In the genomic region with DNA sequence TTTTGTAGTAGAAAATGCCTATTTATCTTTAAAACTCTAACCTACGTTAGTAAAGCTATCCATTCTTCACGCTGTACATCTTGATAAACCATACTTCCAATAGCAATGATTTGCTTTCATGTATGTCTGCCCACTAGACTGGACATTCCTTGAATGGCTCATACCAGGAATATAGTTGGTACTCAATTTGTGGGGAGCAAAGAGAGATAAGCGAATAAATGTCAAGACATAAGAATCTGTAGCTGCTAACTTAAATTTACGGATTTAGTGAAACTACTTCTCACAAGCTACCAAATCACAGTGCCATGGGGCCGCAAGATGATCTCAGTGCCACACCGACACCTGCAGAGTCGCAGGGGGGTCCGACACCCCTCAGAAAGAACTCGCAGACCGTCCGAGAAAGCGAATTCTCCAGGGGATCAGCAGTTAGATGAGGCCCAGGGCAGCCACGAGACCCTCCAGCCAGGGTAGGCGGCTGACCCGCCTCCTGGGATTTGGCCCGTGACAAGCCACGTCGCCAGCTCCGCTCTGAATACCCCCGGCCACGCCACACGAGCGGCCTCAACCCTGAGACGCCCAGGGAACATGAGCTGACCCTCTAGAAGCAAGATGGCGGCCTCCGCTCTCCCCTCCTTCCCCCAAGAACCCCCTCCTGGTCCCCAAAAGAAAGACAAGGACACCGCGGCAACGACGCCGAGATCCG, we compare ENCODE assay signal across 8 cellular contexts. TPM values are rescaled to one million over a fixed set of nuclear protein-coding genes. Genes with fewer than 3 reads are reported as not detected.
DNase-seq lines count a peak whose midpoint lies in the region; ATAC-seq, FAIRE-seq and TF ChIP-seq lines count a peak whose summit lies in the region.

No MANE protein-coding gene starts in this region.

- peak overlapping the region; percentile 86 for H3K9ac ChIP-seq in GM12878 (ENCODE audit: control insufficient read depth, insufficient read depth, low read length)

- H3K4me2 ChIP-seq in GM12878 (ENCODE audit: control insufficient read depth, insufficient read depth) = peak overlapping the region; percentile 96

- H3K4me3 ChIP-seq in GM12878 = peak overlapping the region; percentile 88
- H3K4me3 ChIP-seq in thoracic aorta = peak overlapping the region; percentile 92

- in situ Hi-C loops in GM12878 (cut with MboI) = no loop called here

- CTCF ChIA-PET in activated naive CD4-positive, alpha-beta T cell treated with anti-CD3 and anti-CD28 coated beads, Interleukin-2, amount 10 ng/mL, durations not matched to agents 7 days and 5 days (lab: Charles Lee) = interaction anchor here (0.7 to 5.4 kb wide), 5 partner anchors 28 to 124 kb away, joined by 3 to 47 read pairs (median 3); no protein-coding TSS in a partner anchor
- CTCF ChIA-PET in GM12878 (lab: Yijun Ruan, JAX) = interaction anchor here (0.8 to 5.0 kb wide), 11 partner anchors 9 to 124 kb away, joined by 3 to 42 read pairs (median 8); no protein-coding TSS in a partner anchor

- TF ChIP-seq POLR2A in GM12878 (IDR thresholded peaks at IDR 0.05; ENCODE audit: low read depth, low read length) = no peak

- no peaks in the 10 kb centered on the region for H3K36me3 ChIP-seq in GM12878 (ENCODE audit: control insufficient read depth in 2 of 2, insufficient read depth in 2 of 2, low read length in 1 of 2)
- H3K36me3 ChIP-seq in thoracic aorta = no peaks in the 10 kb centered on the region

- intact Hi-C loops in GM12878 (cut with micrococcal nuclease; ENCODE audit: unreplicated experiment) = loop anchor here (1.0 to 2.0 kb wide), 2 partner anchors 42 to 111 kb away; no protein-coding TSS in a partner anchor

- H3K4me3 Mint-ChIP-seq in activated naive CD4-positive, alpha-beta T cell treated with anti-CD3 and anti-CD28 coated beads, Interleukin-2, amount 10 ng/mL, durations not matched to agents 7 days and 5 days = peak overlapping the region; percentile 88

- TSS peak; percentile 90 for BruUV-seq in GM12878 (replicated peaks; lab: Mats Ljungman, UMichigan)

- H3K27me3 Mint-ChIP-seq in activated naive CD4-positive, alpha-beta T cell treated with anti-CD3 and anti-CD28 coated beads, Interleukin-2, amount 10 ng/mL, durations not matched to agents 7 days and 5 days = no peaks in the 10 kb centered on the region

- peaks cover 56% of the 10 kb centered on the region for H3K79me2 ChIP-seq in GM12878 (ENCODE audit: control insufficient read depth, insufficient read depth, low read length)

- no peak for FAIRE-seq in GM12878 (lab: Jason Lieb, UNC)

- 0% methylated on average over 32 of the region's 32 CpGs for WGBS in GM12878 (ENCODE audit: insufficient coverage, insufficient replicate concordance, low lambda C conversion rate, missing lambda C conversion rate)

- no peak for TF ChIP-seq EP300 in GM12878 (IDR thresholded peaks at IDR 0.05; ENCODE audit: borderline replicate concordance in 1 of 2, control insufficient read depth in 1 of 2, low read depth in 2 of 2, low read length in 2 of 2)

- ATAC-seq in GM12878 (peak; percentile 45), thoracic aorta (ENCODE audit: insufficient number of reproducible peaks, low FRiP score, low read depth) (peak; percentile 2), HG02623 (IDR thresholded peaks at IDR 0.05; ENCODE audit: unreplicated experiment) (no peak)

- H4K20me1 ChIP-seq in GM12878 (ENCODE audit: control insufficient read depth, insufficient read depth) = no peaks in the 10 kb centered on the region

- POLR2A ChIA-PET in GM12878 (lab: Charles Lee) = interaction anchor here (0.6 to 5.0 kb wide), 11 partner anchors 11 to 123 kb away, joined by 3 to 64 read pairs (median 5); no protein-coding TSS in a partner anchor

- H3K27ac Mint-ChIP-seq in activated naive CD4-positive, alpha-beta T cell treated with anti-CD3 and anti-CD28 coated beads, Interleukin-2, amount 10 ng/mL, durations not matched to agents 7 days and 5 days = peak overlapping the region; percentile 90

- H3K9me3 ChIP-seq in GM12878 (replicated peaks; ENCODE audit: control insufficient read depth, insufficient read depth, low read length) (no peaks in the 10 kb centered on the region), thoracic aorta (no peaks in the 10 kb centered on the region)

- no peak for DNase-seq in activated naive CD4-positive, alpha-beta T cell treated with anti-CD3 and anti-CD28 coated beads, Interleukin-2, amount 10 ng/mL, durations not matched to agents 7 days and 5 days
- no peak for DNase-seq in activated naive CD4-positive, alpha-beta T cell treated with Interleukin-2 at 50 U/mL for 16 hours
- DNase-seq in HT1080 (ENCODE audit: low read depth) (peak; percentile 7), GM12878 (ENCODE audit: low read depth, low spot score) (no peak), thoracic aorta (ENCODE audit: low spot score) (no peak)
- no peak for DNase-seq in activated CD8-positive, alpha-beta memory T cell treated with anti-CD3 and anti-CD28 coated beads, Interleukin-2, amount 50 U/mL, for 4 hours

- peaks cover 23% of the 10 kb centered on the region for H3K36me3 Mint-ChIP-seq in activated naive CD4-positive, alpha-beta T cell treated with anti-CD3 and anti-CD28 coated beads, Interleukin-2, amount 10 ng/mL, durations not matched to agents 7 days and 5 days

- H3K27me3 ChIP-seq in GM12878 (replicated peaks in 1 of 2; ENCODE audit: control insufficient read depth in 2 of 2, insufficient read depth in 2 of 2, low read length in 1 of 2) = no peaks in the 10 kb centered on the region
- no peaks in the 10 kb centered on the region for H3K27me3 ChIP-seq in layer of hippocampus (ENCODE audit: control insufficient read depth, insufficient read depth, low read length)
- no peaks in the 10 kb centered on the region for H3K27me3 ChIP-seq in thoracic aorta (replicated peaks; ENCODE audit: insufficient read depth)

- RAD21 ChIA-PET in GM12878 (lab: Charles Lee; ENCODE audit: unreplicated experiment) = interaction anchor here (0.9 to 6.4 kb wide), 11 partner anchors 25 to 125 kb away, joined by 3 to 75 read pairs (median 4); no protein-coding TSS in a partner anchor

- no peaks in the 10 kb centered on the region for H3K9me3 Mint-ChIP-seq in activated naive CD4-positive, alpha-beta T cell treated with anti-CD3 and anti-CD28 coated beads, Interleukin-2, amount 10 ng/mL, durations not matched to agents 7 days and 5 days

- H2AFZ ChIP-seq in GM12878 (ENCODE audit: control insufficient read depth, low read depth, low read length) = peak overlapping the region; percentile 58

- peaks cover 49% of the 10 kb centered on the region for H3K4me1 Mint-ChIP-seq in activated naive CD4-positive, alpha-beta T cell treated with anti-CD3 and anti-CD28 coated beads, Interleukin-2, amount 10 ng/mL, durations not matched to agents 7 days and 5 days

- SMC1A ChIA-PET in GM12878 (lab: Charles Lee; ENCODE audit: uncharacterized antibody, unreplicated experiment) = interaction anchor here (0.6 to 6.9 kb wide), 22 partner anchors 8 to 126 kb away, joined by 3 to 82 read pairs (median 4); a partner anchor contains a TSS

- no peak for TF ChIP-seq RAD21 in GM12878 (IDR thresholded peaks at IDR 0.05; ENCODE audit: insufficient read depth, low read depth, low read length)

- peaks cover 11% of the 10 kb centered on the region for H3K4me1 ChIP-seq in GM12878 (ENCODE audit: control insufficient read depth, insufficient read depth, low read length)
- H3K4me1 ChIP-seq in thoracic aorta (ENCODE audit: control insufficient read depth in 1 of 2, low read depth in 2 of 2) = peaks cover 10 to 39% of the 10 kb centered on the region in 2 donors

- peak overlapping the region; percentile 89 for H3K27ac ChIP-seq in GM12878 (ENCODE audit: control insufficient read depth, insufficient read depth)
- H3K27ac ChIP-seq in layer of hippocampus (ENCODE audit: low read depth, low read length) = peak overlapping the region; percentile 85
- peak overlapping the region; percentile 83 to 85 for H3K27ac ChIP-seq in thoracic aorta

- TF ChIP-seq CTCF in GM12878 (IDR thresholded peaks at IDR 0.05 in 2 of 3, conservative IDR thresholded peaks at IDR 0.05 in 1 of 3; ENCODE audit: control insufficient read depth in 2 of 3, extremely low read depth in 1 of 3, insufficient read depth in 1 of 3, low read depth in 3 of 3, low read length in 3 of 3) (no peak), thoracic aorta (IDR thresholded peaks at IDR 0.05) (no peak)

RNA-seq across cellular contexts. Expression of a gene that starts 0.6 kb away (rescaled TPM):
- 16.1 and 19.2 TPM in 2 replicates for total RNA-seq in HT1080 (2014; rRNA removed; shearing (Covaris generic))
- 41.2 and 48.5 TPM in 2 replicates for polyA plus RNA-seq in HT1080 (2015; cell fraction: cytosol; rRNA removed)
- 24.8 and 25.5 TPM in 2 replicates for polyA plus RNA-seq in HT1080 (2015; cell fraction: nucleus; rRNA removed)
- total RNA-seq in GM12878 (2013; cell fraction: nucleolus; rRNA removed) = 14.2 and 15.5 TPM in 2 replicates
- total RNA-seq in GM12878 (2014; rRNA removed) (7.5 and 8.7 TPM in 2 replicates), GM12878 (2014; rRNA removed; fragmentation: Illumina TruSeq; extraction: Trizol) (23.5 and 26.3 TPM in 2 replicates), GM12878 (2021) (22.7 and 27.8 TPM in 2 replicates), thoracic aorta (1 to 10 TPM; 7.3 to 9.8 TPM)
- polyA plus RNA-seq in GM12878 (2011; ENCODE audit: low read depth) = 11.7 TPM
- polyA plus RNA-seq in GM12878 (2011; rRNA removed) (34.6 and 40.7 TPM in 2 replicates), GM12878 (2014; fragmentation: Illumina TruSeq; extraction: Trizol) (29.9 and 38.2 TPM in 2 replicates), GM12878 (2014; fragmentation: Nextera tagmentation; extraction: Ambion mirVana) (10 to 100 TPM in 1 of 2 experiments, 1 to 10 TPM in 1; 8.1 to 13.3 TPM), GM12878 (2014; rRNA removed) (17.8 and 20.6 TPM in 2 replicates), GM12878 (2016; fragmentation: Nextera tagmentation; extraction: Ambion mirVana) (10 to 100 TPM; 48.8 to 53.3 TPM)
- polyA plus RNA-seq in GM12878 (2011; cell fraction: cytosol; rRNA removed) = 11.8 and 12.1 TPM in 2 replicates
- 9.0 and 11.2 TPM in 2 replicates for polyA plus RNA-seq in GM12878 (2011; cell fraction: nucleus; rRNA removed)
- 19.9 and 20.0 TPM in 2 replicates for polyA plus RNA-seq in GM12878 (2012)
- 19.5 and 38.1 TPM in 2 replicates for polyA minus RNA-seq in GM12878 (2011; rRNA and poly(A)+ RNA removed)
- polyA minus RNA-seq in GM12878 (2011; cell fraction: cytosol; rRNA and poly(A)+ RNA removed) = 13.4 and 14.6 TPM in 2 replicates
- polyA minus RNA-seq in GM12878 (2011; cell fraction: nucleus; rRNA and poly(A)+ RNA removed) = 13.9 and 33.6 TPM in 2 replicates

RNA-seq across cellular contexts. Expression of a gene that starts 56.6 kb away (rescaled TPM):
- total RNA-seq in HT1080 (2014; rRNA removed; shearing (Covaris generic)) = 39.8 and 55.4 TPM in 2 replicates
- 21.9 and 22.9 TPM in 2 replicates for polyA plus RNA-seq in HT1080 (2015; cell fraction: cytosol; rRNA removed)
- 24.2 and 29.0 TPM in 2 replicates for polyA plus RNA-seq in HT1080 (2015; cell fraction: nucleus; rRNA removed)
- total RNA-seq in GM12878 (2013; cell fraction: nucleolus; rRNA removed) = 83.8 and 93.1 TPM in 2 replicates
- total RNA-seq in GM12878 (2014; rRNA removed) (17.5 and 22.5 TPM in 2 replicates), GM12878 (2014; rRNA removed; fragmentation: Illumina TruSeq; extraction: Trizol) (22.0 and 22.5 TPM in 2 replicates), GM12878 (2021) (12.3 and 13.5 TPM in 2 replicates), thoracic aorta (10 to 100 TPM; 11.9 to 19.9 TPM)
- 4.1 TPM for polyA plus RNA-seq in GM12878 (2011; ENCODE audit: low read depth)
- polyA plus RNA-seq in GM12878 (2011; rRNA removed) (28.5 and 42.1 TPM in 2 replicates), GM12878 (2014; fragmentation: Illumina TruSeq; extraction: Trizol) (18.2 and 19.7 TPM in 2 replicates), GM12878 (2014; fragmentation: Nextera tagmentation; extraction: Ambion mirVana) (10 to 100 TPM; 33.5 to 35.8 TPM), GM12878 (2014; rRNA removed) (18.2 and 21.0 TPM in 2 replicates), GM12878 (2016; fragmentation: Nextera tagmentation; extraction: Ambion mirVana) (10 to 100 TPM; 23.9 to 25.4 TPM)
- 5.7 and 7.6 TPM in 2 replicates for polyA plus RNA-seq in GM12878 (2011; cell fraction: cytosol; rRNA removed)
- polyA plus RNA-seq in GM12878 (2011; cell fraction: nucleus; rRNA removed) = 12.9 and 14.5 TPM in 2 replicates
- polyA plus RNA-seq in GM12878 (2012) = 9.1 and 11.7 TPM in 2 replicates
- 8.6 and 18.0 TPM in 2 replicates for polyA minus RNA-seq in GM12878 (2011; rRNA and poly(A)+ RNA removed)
- polyA minus RNA-seq in GM12878 (2011; cell fraction: cytosol; rRNA and poly(A)+ RNA removed) = 3.2 and 11.3 TPM in 2 replicates
- 18.0 and 29.3 TPM in 2 replicates for polyA minus RNA-seq in GM12878 (2011; cell fraction: nucleus; rRNA and poly(A)+ RNA removed)
